In the genomic region with DNA sequence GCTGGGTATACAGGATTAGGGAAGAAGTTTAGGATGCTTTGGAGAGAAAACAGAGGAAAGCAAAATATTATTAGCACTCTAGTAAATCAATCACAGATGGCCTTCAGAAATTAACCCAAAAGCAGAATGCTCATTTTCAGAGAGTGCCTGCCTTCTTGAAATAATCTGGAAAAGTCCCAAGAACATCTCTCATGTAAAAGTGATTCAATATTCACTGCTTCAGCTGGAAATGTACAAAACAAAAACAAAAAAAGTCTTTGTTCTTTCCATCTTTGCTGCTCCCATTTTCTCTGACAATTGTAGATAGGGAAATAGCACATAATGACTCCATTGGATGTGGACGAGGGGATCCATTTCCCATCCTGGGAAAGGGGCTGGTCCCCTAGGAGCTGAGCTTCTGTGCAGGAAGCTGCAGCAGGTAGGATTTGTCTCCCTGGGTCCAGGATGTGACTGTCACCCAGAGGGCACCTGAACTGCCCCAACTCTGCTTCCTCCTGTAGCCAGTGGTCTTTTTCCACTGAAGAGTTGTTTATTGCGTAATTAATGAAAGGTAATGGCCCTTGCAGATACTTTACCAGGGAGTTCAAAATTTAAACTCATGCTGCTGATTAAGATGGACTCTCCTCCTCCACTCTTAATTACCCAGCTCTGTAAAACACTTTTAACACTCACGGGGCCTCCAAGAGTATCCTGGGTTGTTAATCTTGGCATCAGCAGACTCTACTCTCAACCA, we compare ENCODE assay signal across 21 cellular contexts.
"Had no signal": no experiment of that assay in that cellular context is flagged by ENCODE, and none has a peak within 500 bp of the region (broad histone marks: within the 10 kb centered on the region; RNA-seq: fewer than 3 reads in every experiment).

No MANE protein-coding gene starts in this region.

- H3K79me2 ChIP-seq: parathyroid adenoma had no signal

- H3K27me3 Mint-ChIP-seq: activated naive CD8-positive, alpha-beta T cell treated with anti-CD3 and anti-CD28 coated beads, Interleukin-2, amount 50 U/mL, for 24 hours; central memory CD8-positive, alpha-beta T cell had no signal

- ATAC-seq: naive thymus-derived CD4-positive, alpha-beta T cell had no signal

- H3K27ac Mint-ChIP-seq: activated CD4-positive, alpha-beta T cell treated with anti-CD3 and anti-CD28 coated beads, Interleukin-2, amount 10 ng/mL, durations not matched to agents 7 days and 5 days; activated naive CD4-positive, alpha-beta T cell treated with anti-CD3 and anti-CD28 coated beads, Interleukin-2, amount 10 ng/mL, durations not matched to agents 7 days and 5 days; activated naive CD8-positive, alpha-beta T cell treated with anti-CD3 and anti-CD28 coated beads, Interleukin-2, amount 50 U/mL, for 24 hours; naive thymus-derived CD4-positive, alpha-beta T cell; stimulated activated effector memory CD8-positive, alpha-beta T cell treated with anti-CD3 and anti-CD28 coated beads, Interleukin-12 subunit alpha, Interleukin-12 subunit beta, amount 100 ng/mL, for 72 hours had no signal

- H3K4me3 ChIP-seq: coronary artery, esophagus squamous epithelium, left ventricle myocardium inferior, sigmoid colon had no signal

- H3K9me3 ChIP-seq: esophagus squamous epithelium, left ventricle myocardium inferior, neutrophil, sigmoid colon had no signal

- H3K4me1 Mint-ChIP-seq: activated CD4-positive, alpha-beta T cell treated with anti-CD3 and anti-CD28 coated beads, Interleukin-2, amount 10 ng/mL, durations not matched to agents 7 days and 5 days; activated naive CD4-positive, alpha-beta T cell treated with anti-CD3 and anti-CD28 coated beads, Interleukin-2, amount 10 ng/mL, durations not matched to agents 7 days and 5 days; activated naive CD8-positive, alpha-beta T cell treated with anti-CD3 and anti-CD28 coated beads, Interleukin-2, amount 50 U/mL, for 24 hours; central memory CD8-positive, alpha-beta T cell; stimulated activated effector memory CD8-positive, alpha-beta T cell treated with anti-CD3 and anti-CD28 coated beads, Interleukin-12 subunit alpha, Interleukin-12 subunit beta, amount 100 ng/mL, for 72 hours had no signal

- DNase-seq: activated CD4-positive, alpha-beta T cell treated with anti-CD3 and anti-CD28 coated beads, Interleukin-2, amount 10 ng/mL, durations not matched to agents 7 days and 5 days; activated CD8-positive, alpha-beta memory T cell treated with anti-CD3 and anti-CD28 coated beads, Interleukin-2, amount 50 U/mL, for 48 hours; activated effector memory CD4-positive, alpha-beta T cell treated with Interleukin-2 at 50 U/mL for 16 hours; activated naive CD4-positive, alpha-beta T cell treated with anti-CD3 and anti-CD28 coated beads, Interleukin-2, amount 10 ng/mL, durations not matched to agents 7 days and 5 days; activated naive CD8-positive, alpha-beta T cell treated with anti-CD3 and anti-CD28 coated beads, Interleukin-2, amount 50 U/mL, for 24 hours; activated T-cell treated with anti-CD3 and anti-CD28 coated beads, Interleukin-2, amount 50 U/mL, for 48 hours; brain microvascular endothelial cell; effector CD4-positive, alpha-beta T cell; esophagus squamous epithelium; left ventricle myocardium inferior; mammary epithelial cell; naive thymus-derived CD4-positive, alpha-beta T cell; sigmoid colon; stimulated activated CD4-positive, alpha-beta T cell treated with anti-CD3 and anti-CD28 coated beads, Interleukin-4, amount 100 ng/mL, for 24 hours; T1000 had no signal

- H3K9ac ChIP-seq: parathyroid adenoma had no signal

- H3K27me3 ChIP-seq: neutrophil, sigmoid colon had no signal

- H3K9me3 Mint-ChIP-seq: activated naive CD4-positive, alpha-beta T cell treated with anti-CD3 and anti-CD28 coated beads, Interleukin-2, amount 10 ng/mL, durations not matched to agents 7 days and 5 days; activated naive CD8-positive, alpha-beta T cell treated with anti-CD3 and anti-CD28 coated beads, Interleukin-2, amount 50 U/mL, for 24 hours; central memory CD8-positive, alpha-beta T cell; stimulated activated effector memory CD8-positive, alpha-beta T cell treated with anti-CD3 and anti-CD28 coated beads, Interleukin-12 subunit alpha, Interleukin-12 subunit beta, amount 100 ng/mL, for 72 hours had no signal

- H2AFZ ChIP-seq: parathyroid adenoma had no signal

- H3K36me3 ChIP-seq: brain microvascular endothelial cell, esophagus squamous epithelium, left ventricle myocardium inferior, neutrophil, sigmoid colon had no signal

- H3K4me3 Mint-ChIP-seq: activated CD4-positive, alpha-beta T cell treated with anti-CD3 and anti-CD28 coated beads, Interleukin-2, amount 10 ng/mL, durations not matched to agents 7 days and 5 days; activated naive CD4-positive, alpha-beta T cell treated with anti-CD3 and anti-CD28 coated beads, Interleukin-2, amount 10 ng/mL, durations not matched to agents 7 days and 5 days; activated naive CD8-positive, alpha-beta T cell treated with anti-CD3 and anti-CD28 coated beads, Interleukin-2, amount 50 U/mL, for 24 hours; central memory CD8-positive, alpha-beta T cell; naive thymus-derived CD4-positive, alpha-beta T cell; stimulated activated effector memory CD8-positive, alpha-beta T cell treated with anti-CD3 and anti-CD28 coated beads, Interleukin-12 subunit alpha, Interleukin-12 subunit beta, amount 100 ng/mL, for 72 hours had no signal

- H3K36me3 Mint-ChIP-seq: activated naive CD4-positive, alpha-beta T cell treated with anti-CD3 and anti-CD28 coated beads, Interleukin-2, amount 10 ng/mL, durations not matched to agents 7 days and 5 days; stimulated activated effector memory CD8-positive, alpha-beta T cell treated with anti-CD3 and anti-CD28 coated beads, Interleukin-12 subunit alpha, Interleukin-12 subunit beta, amount 100 ng/mL, for 72 hours had no signal

- H3K4me1 ChIP-seq: parathyroid adenoma had no signal

- FAIRE-seq: keratinocyte had no signal

- H3K27ac ChIP-seq: brain microvascular endothelial cell, coronary artery, esophagus squamous epithelium, left ventricle myocardium inferior, neutrophil, parathyroid adenoma had no signal
